In the genomic region with DNA sequence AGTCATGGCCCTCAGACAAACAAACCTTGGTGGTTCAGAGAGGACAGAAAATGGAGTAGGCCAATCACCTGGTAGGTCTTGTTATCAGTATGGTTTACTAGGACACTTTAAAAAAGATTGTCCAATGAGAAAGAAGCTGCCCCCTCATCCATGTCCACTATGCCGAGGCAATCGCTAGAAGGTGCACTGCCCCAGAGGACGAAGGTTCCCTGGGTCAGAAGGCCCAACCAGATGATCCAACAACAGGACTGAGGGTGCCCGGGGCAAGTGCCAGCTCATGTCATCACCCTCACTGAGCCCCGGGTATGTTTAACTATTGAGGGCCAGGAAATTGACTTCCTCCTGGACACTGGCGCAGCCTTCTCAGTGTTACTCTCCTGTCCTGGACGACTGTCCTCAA, we compare ENCODE assay signal across 3 cellular contexts.
DNase-seq lines count a peak whose midpoint lies in the region; ATAC-seq and TF ChIP-seq lines count a peak whose summit lies in the region.
"Not testable (repeated sequence)": the region's sequence is repeated elsewhere in the genome, so short reads cannot be mapped to it uniquely, and the experiment has no call there.

No MANE protein-coding gene starts in this region.

- intact Hi-C loops in right lobe of liver (cut with DNase I): not testable (repeated sequence)

- H3K27ac ChIP-seq in endodermal cell (ENCODE audit: low read depth, low read length); liver (ENCODE audit: low read depth in 1 of 2, low read length in 2 of 2): not testable (repeated sequence)
- peak overlapping the region in 1 of 3 donors; percentile 37 for H3K27ac ChIP-seq in right lobe of liver

- H3K4me1 Mint-ChIP-seq in endodermal cell: peaks cover 33% of the 10 kb centered on the region

- ATAC-seq in right lobe of liver: not testable (repeated sequence)

- not testable (repeated sequence) for H3K4me1 ChIP-seq in endodermal cell (ENCODE audit: control insufficient read depth, insufficient read depth, low read length); liver (ENCODE audit: control insufficient read depth in 4 of 4, insufficient read depth in 4 of 4, low read length in 3 of 4); right lobe of liver

- not testable (repeated sequence) for TF ChIP-seq POLR2A in right lobe of liver (IDR thresholded peaks at IDR 0.05)

- WGBS in endodermal cell (ENCODE audit: insufficient coverage in 1 of 2, insufficient read length in 1 of 2), 2 experiments: 97 to 100% methylated on average over 6 to 7 of the region's 7 CpGs
- 48% methylated on average over 7 of the region's 7 CpGs for WGBS in liver
- WGBS in right lobe of liver (ENCODE audit: insufficient coverage, low coverage, low lambda C conversion rate, missing lambda C conversion rate): 50% methylated on average over 1 of the region's 7 CpGs

- not testable (repeated sequence) for H3K27me3 Mint-ChIP-seq in endodermal cell (ENCODE audit: insufficient read depth)

- peaks cover 40% of the 10 kb centered on the region for H3K36me3 ChIP-seq in endodermal cell (ENCODE audit: control insufficient read depth, insufficient read depth, low read length)
- not testable (repeated sequence) for H3K36me3 ChIP-seq in liver (ENCODE audit: control insufficient read depth in 4 of 4, insufficient read depth in 3 of 4, low read depth in 1 of 4, low read length in 3 of 4); right lobe of liver

- TF ChIP-seq RAD21 in liver (IDR thresholded peaks at IDR 0.05): not testable (repeated sequence)

- not testable (repeated sequence) for H3K4me3 ChIP-seq in endodermal cell (ENCODE audit: low read length); liver (ENCODE audit: low read depth in 1 of 3, low read length in 3 of 3); right lobe of liver

- H3K27ac Mint-ChIP-seq in endodermal cell: peak overlapping the region; percentile 44

- not testable (repeated sequence) for H3K9me3 Mint-ChIP-seq in endodermal cell

- not testable (repeated sequence) for H3K4me3 Mint-ChIP-seq in endodermal cell

- peaks cover 45% of the 10 kb centered on the region for H3K36me3 Mint-ChIP-seq in endodermal cell (ENCODE audit: low read depth)

- H3K9ac ChIP-seq in endodermal cell (ENCODE audit: extremely low read depth, low read length, poor library complexity, severe bottlenecking); liver (ENCODE audit: low read depth in 1 of 2, low read length in 2 of 2): not testable (repeated sequence)

- H3K27me3 ChIP-seq in endodermal cell (ENCODE audit: control insufficient read depth, insufficient read depth, low read length, poor library complexity, severe bottlenecking); liver (ENCODE audit: control insufficient read depth in 4 of 4, insufficient read depth in 4 of 4, low read length in 3 of 4); right lobe of liver: not testable (repeated sequence)

- not testable (repeated sequence) for DNase-seq in endodermal cell
- peak in 2 of 3 donors; percentile 51 to 72 for DNase-seq in right lobe of liver

- not testable (repeated sequence) for TF ChIP-seq CTCF in endodermal cell (conservative IDR thresholded peaks at IDR 0.05); liver (IDR thresholded peaks at IDR 0.05; ENCODE audit: low read depth, low read length, missing input control); right lobe of liver (IDR thresholded peaks at IDR 0.05)

- H3K9me3 ChIP-seq in endodermal cell (ENCODE audit: control insufficient read depth, low read length); liver (ENCODE audit: control insufficient read depth in 4 of 4, low read length in 3 of 4); right lobe of liver: not testable (repeated sequence)

TF ChIP-seq in liver, 16 proteins besides CTCF, POLR2A, EP300 and RAD21:
- TF ChIP-seq RXRA (IDR thresholded peaks at IDR 0.05): peak; percentile 66 to 85
- TF ChIP-seq YY1 (IDR thresholded peaks at IDR 0.05): peak; percentile 24
- TF ChIP-seq HNF4A (conservative IDR thresholded peaks at IDR 0.05): peak; percentile 35 to 68
